27 cellular contexts compared by ENCODE assay signal in genomic region chr11:130832571-130833432, GRCh38.
DNase-seq lines count a peak whose midpoint lies in the region; TF ChIP-seq lines count a peak whose summit lies in the region.
"Had no signal": no experiment of that assay in that cellular context is flagged by ENCODE, and none has a peak within 500 bp of the region (broad histone marks: within the 10 kb centered on the region; RNA-seq: fewer than 3 reads in every experiment).

No MANE protein-coding gene starts in this region.

- H2AFZ ChIP-seq in ACC112 (ENCODE audit: low read length, unreplicated experiment) (no peak overlapping the region), MM.1S (ENCODE audit: low read length) (no peak overlapping the region)

- no peaks in the 10 kb centered on the region for H4K20me1 ChIP-seq in MM.1S (ENCODE audit: insufficient read depth, low read length)

- H3K9me3 ChIP-seq in MM.1S (replicated peaks; ENCODE audit: insufficient read depth, low read length) (no peaks in the 10 kb centered on the region), esophagus muscularis mucosa (peaks cover 0 to 8% (median 0%) of the 10 kb centered on the region in 4 donors)
- H3K9me3 ChIP-seq: BE2C had no signal

- H3K9ac ChIP-seq in MM.1S (ENCODE audit: low read length), result peak overlapping the region; percentile 54

- peaks cover 55% of the 10 kb centered on the region for H3F3A ChIP-seq in MM.1S (ENCODE audit: insufficient read depth, low read length)

- no peak for TF ChIP-seq POLR2A in esophagus muscularis mucosa (IDR thresholded peaks at IDR 0.05; ENCODE audit: low read depth)

- intact Hi-C loops in esophagus muscularis mucosa (cut with DNase I), result no loop called here

- H3K36me3 Mint-ChIP-seq in chondrocyte (ENCODE audit: low read depth) (peaks cover 6% of the 10 kb centered on the region), nephron (ENCODE audit: low read depth) (no peaks in the 10 kb centered on the region), immature natural killer cell (peaks cover 0 to 5% (median 0%) of the 10 kb centered on the region in 3 donors)
- H3K36me3 Mint-ChIP-seq: WTC11 had no signal

- peak overlapping the region; percentile 63 for H3K4me2 ChIP-seq in MM.1S (ENCODE audit: low read depth, low read length)

- H3K27ac ChIP-seq in ACC112 (ENCODE audit: low read depth, low read length) (peak overlapping the region; percentile 65), MM.1S (ENCODE audit: low read length) (peak overlapping the region; percentile 94), esophagus muscularis mucosa (replicated peaks in 1 of 4) (no peak overlapping the region)
- H3K27ac ChIP-seq: ascending aorta, epithelial cell of prostate had no signal

- 93% methylated on average over 9 of the region's 9 CpGs for WGBS in esophagus muscularis mucosa

- H3K79me2 ChIP-seq in ACC112 (ENCODE audit: control insufficient read depth, insufficient read depth, low read length, unreplicated experiment) (no peaks in the 10 kb centered on the region), MM.1S (ENCODE audit: low read length) (no peaks in the 10 kb centered on the region)

- H3K9me3 Mint-ChIP-seq in chondrocyte (ENCODE audit: low read depth), result peaks cover 13% of the 10 kb centered on the region
- peaks cover 11% of the 10 kb centered on the region for H3K9me3 Mint-ChIP-seq in nephron
- peaks cover 1 to 15% (median 12%) of the 10 kb centered on the region in 6 donors for H3K9me3 Mint-ChIP-seq in immature natural killer cell
- H3K9me3 Mint-ChIP-seq: WTC11 had no signal

- TF ChIP-seq EP300 in esophagus muscularis mucosa (IDR thresholded peaks at IDR 0.05), result no peak

- H3K4me1 ChIP-seq in ACC112 (ENCODE audit: control insufficient read depth, insufficient read depth, low read length, unreplicated experiment), result peaks cover 30% of the 10 kb centered on the region
- peaks cover 79% of the 10 kb centered on the region for H3K4me1 ChIP-seq in MM.1S (ENCODE audit: low read length)
- peaks cover 26 to 36% (median 32%) of the 10 kb centered on the region in 4 donors for H3K4me1 ChIP-seq in esophagus muscularis mucosa
- H3K4me1 ChIP-seq: BE2C had no signal

- H3K36me3 ChIP-seq in ACC112 (ENCODE audit: insufficient read depth, low read length), result no peaks in the 10 kb centered on the region
- H3K36me3 ChIP-seq in MM.1S (replicated peaks; ENCODE audit: insufficient read depth, low read length), result no peaks in the 10 kb centered on the region
- H3K36me3 ChIP-seq in esophagus muscularis mucosa, result no peaks in the 10 kb centered on the region
- H3K36me3 ChIP-seq: ascending aorta, BE2C had no signal

- H3K9me2 ChIP-seq in MM.1S (replicated peaks; ENCODE audit: insufficient read depth, low read length), result no peaks in the 10 kb centered on the region

- peaks cover 70% of the 10 kb centered on the region for H3K4me1 Mint-ChIP-seq in chondrocyte (ENCODE audit: low read depth)
- H3K4me1 Mint-ChIP-seq in nephron, result peaks cover 10% of the 10 kb centered on the region
- H3K4me1 Mint-ChIP-seq in immature natural killer cell, result no peaks in the 10 kb centered on the region
- H3K4me1 Mint-ChIP-seq: activated T-helper 17 cell treated with anti-CD3 and anti-CD28 coated beads, Interleukin-2, amount 50 U/mL, for 72 hours had no signal

- no peak overlapping the region for H3K4me3 ChIP-seq in ACC112 (ENCODE audit: low read depth, low read length)
- peak overlapping the region; percentile 24 for H3K4me3 ChIP-seq in MM.1S (ENCODE audit: low read length)
- H3K4me3 ChIP-seq in esophagus muscularis mucosa, result no peak overlapping the region
- H3K4me3 ChIP-seq: ascending aorta had no signal

- no peaks in the 10 kb centered on the region for H3K27me3 ChIP-seq in ACC112 (ENCODE audit: insufficient read depth, low read length)
- no peaks in the 10 kb centered on the region for H3K27me3 ChIP-seq in MM.1S (replicated peaks; ENCODE audit: insufficient read depth, low read length)
- H3K27me3 ChIP-seq in esophagus muscularis mucosa, result no peaks in the 10 kb centered on the region
- H3K27me3 ChIP-seq: ascending aorta, BE2C had no signal

- TF ChIP-seq CTCF in MM.1S (IDR thresholded peaks at IDR 0.05; ENCODE audit: low read length) (no peak), chondrocyte (IDR thresholded peaks at IDR 0.05) (no peak), nephron (IDR thresholded peaks at IDR 0.05; ENCODE audit: unreplicated experiment in 3 of 3) (no peak), esophagus muscularis mucosa (IDR thresholded peaks at IDR 0.05) (no peak)

- H3K27ac Mint-ChIP-seq in chondrocyte (ENCODE audit: unreplicated experiment) (peak overlapping the region; percentile 90), nephron (peak overlapping the region in 2 of 3 experiments; percentile 81 to 95), immature natural killer cell (no peak overlapping the region)
- H3K27ac Mint-ChIP-seq: activated naive CD4-positive, alpha-beta T cell treated with anti-CD3 and anti-CD28 coated beads, Interleukin-2, amount 50 U/mL, for 72 hours; activated T-helper 17 cell treated with anti-CD3 and anti-CD28 coated beads, Interleukin-2, amount 50 U/mL, for 72 hours; progenitor cell of endocrine pancreas; WTC11 had no signal

- DNase-seq in MM.1S (peak; percentile 85), chondrocyte (ENCODE audit: low spot score) (no peak), middle frontal gyrus (ENCODE audit: extremely low spot score, low spot score) (no peak), esophagus muscularis mucosa (ENCODE audit: extremely low spot score) (no peak), immature natural killer cell (no peak)
- no peak for DNase-seq in stimulated activated naive CD4-positive, alpha-beta T cell (lab: John Stamatoyannopoulos, UW)
- DNase-seq: activated CD4-positive, alpha-beta T cell treated with anti-CD3 and anti-CD28 coated beads, Interleukin-2, amount 50 U/mL, for 4 hours; BE2C; effector CD4-positive, alpha-beta T cell; kidney; NCI-H1105 treated with DMSO at 0.1 percent for 48 hours; NCI-H2029 treated with DMSO at 0.1 percent for 48 hours; NCI-H345; PC-3; Right ventricle myocardium superior; stimulated activated CD8-positive, alpha-beta memory T cell treated with anti-CD3 and anti-CD28 coated beads, Interleukin-4, amount 100 ng/mL, for 48 hours; SW 1271; T1000; trophoblast cell had no signal

- H3K27me3 Mint-ChIP-seq in chondrocyte (ENCODE audit: low read depth), result no peaks in the 10 kb centered on the region
- H3K27me3 Mint-ChIP-seq in nephron (ENCODE audit: low read depth), result peaks cover 4% of the 10 kb centered on the region
- H3K27me3 Mint-ChIP-seq in immature natural killer cell (ENCODE audit: low read depth in 3 of 3), result peaks cover 0 to 12% (median 6%) of the 10 kb centered on the region in 3 donors

- H3K4me3 Mint-ChIP-seq in chondrocyte (ENCODE audit: unreplicated experiment) (no peak overlapping the region), nephron (peak overlapping the region in 1 of 3 experiments; percentile 37), immature natural killer cell (no peak overlapping the region)
- H3K4me3 Mint-ChIP-seq: activated T-helper 17 cell treated with anti-CD3 and anti-CD28 coated beads, Interleukin-2, amount 50 U/mL, for 72 hours; WTC11 had no signal

Comparison
In these comparisons a context has a peak if more than half of its experiments do, and no peak if none do; other contexts are left out.
1. H3K27ac ChIP-seq: peak in ACC112 (single experiment) and MM.1S (single experiment); none in esophagus muscularis mucosa (0 of 4).
2. H3K27ac Mint-ChIP-seq: peak in chondrocyte (single experiment) and nephron (2 of 3); none in immature natural killer cell (0 of 6).